In genomic region chr7:23456093-23456492, GRCh38 we compare ENCODE assay signal across 17 cellular contexts. TPM values are rescaled to one million over a fixed set of nuclear protein-coding genes. Genes with fewer than 3 reads are reported as not detected.
DNase-seq lines count a peak whose midpoint lies in the region; ATAC-seq and TF ChIP-seq lines count a peak whose summit lies in the region.
"Had no signal": no experiment of that assay in that cellular context is flagged by ENCODE, and none has a peak within 500 bp of the region (broad histone marks: within the 10 kb centered on the region; RNA-seq: fewer than 3 reads in every experiment).

No MANE protein-coding gene starts in this region.

- H3K9me3 Mint-ChIP-seq in GM23338 = no peaks in the 10 kb centered on the region
- no peaks in the 10 kb centered on the region for H3K9me3 Mint-ChIP-seq in endodermal cell
- H3K9me3 Mint-ChIP-seq: CD4-positive, alpha-beta T cell had no signal

- H3K27me3 ChIP-seq in GM23338 (ENCODE audit: insufficient read depth) = no peaks in the 10 kb centered on the region
- no peaks in the 10 kb centered on the region for H3K27me3 ChIP-seq in endodermal cell (ENCODE audit: control insufficient read depth, insufficient read depth, low read length, poor library complexity, severe bottlenecking)
- peaks cover 6% of the 10 kb centered on the region for H3K27me3 ChIP-seq in osteoblast (ENCODE audit: insufficient read depth, low read length)

- H3F3A ChIP-seq in GM23338 (replicated peaks; ENCODE audit: low read depth) = peaks cover 2% of the 10 kb centered on the region; the same call in 1 of the 2 replicates

- H3K4me3 Mint-ChIP-seq in GM23338 (peak overlapping the region; percentile 6; the same call in 1 of the 3 replicates), endodermal cell (no peak overlapping the region)
- H3K4me3 Mint-ChIP-seq: B cell; CD4-positive, alpha-beta T cell had no signal

- DNase-seq in GM23338 (ENCODE audit: low spot score) (no peak), endodermal cell (no peak), osteoblast (ENCODE audit: insufficient read length, low spot score, missing footprints) (peak; percentile 25), DMS 273 treated with DMSO at 0.1 percent for 48 hours (lab: John Stamatoyannopoulos, UW) (no peak)
- DNase-seq in Jurkat, Clone E6-1 (ENCODE audit: low read depth, low spot score) = peak; percentile 55
- no peak for DNase-seq in stimulated activated CD4-positive, alpha-beta T cell treated with anti-CD3 and anti-CD28 coated beads, Interleukin-15, amount 100 ng/mL, for 24 hours
- DNase-seq in stimulated activated CD4-positive, alpha-beta T cell treated with anti-CD3 and anti-CD28 coated beads, Interleukin-2, amount 100 ng/mL, for 48 hours = no peak
- DNase-seq: ACHN; C1 segment of cervical spinal cord; Calu3; CD4-positive, alpha-beta T cell; DMS79; EL; GDM1; KBM-7 had no signal

- H2AFZ ChIP-seq in GM23338 = no peak overlapping the region
- no peak overlapping the region for H2AFZ ChIP-seq in osteoblast (ENCODE audit: low read length)

- ATAC-seq in GM23338 = no peak
- no peak for ATAC-seq in HG03196 (IDR thresholded peaks at IDR 0.05; ENCODE audit: unreplicated experiment)

- H3K9me3 ChIP-seq in endodermal cell (ENCODE audit: control insufficient read depth, low read length) (no peaks in the 10 kb centered on the region), osteoblast (ENCODE audit: low read depth, low read length) (no peaks in the 10 kb centered on the region)

- H3K9me2 ChIP-seq in GM23338 (ENCODE audit: insufficient read depth) = no peaks in the 10 kb centered on the region

- H3K36me3 ChIP-seq in GM23338 (ENCODE audit: insufficient read depth) (no peaks in the 10 kb centered on the region), endodermal cell (ENCODE audit: control insufficient read depth, insufficient read depth, low read length) (peaks cover 53% of the 10 kb centered on the region), osteoblast (ENCODE audit: insufficient read depth, low read length) (no peaks in the 10 kb centered on the region)

- H3K4me1 ChIP-seq in GM23338 (ENCODE audit: insufficient read depth) (peaks cover 53% of the 10 kb centered on the region), endodermal cell (ENCODE audit: control insufficient read depth, insufficient read depth, low read length) (no peaks in the 10 kb centered on the region), osteoblast (ENCODE audit: insufficient read depth, low read length) (no peaks in the 10 kb centered on the region)

- H3K4me3 ChIP-seq in GM23338 (peak overlapping the region; percentile 14), endodermal cell (ENCODE audit: low read length) (no peak overlapping the region), osteoblast (ENCODE audit: insufficient read depth, low read length) (no peak overlapping the region)
- H3K4me3 ChIP-seq in Jurkat, Clone E6-1 (ENCODE audit: low read length) = no peak overlapping the region

- no peak for TF ChIP-seq CTCF in GM23338 (conservative IDR thresholded peaks at IDR 0.05; ENCODE audit: low read depth in 2 of 2)
- TF ChIP-seq CTCF in endodermal cell (conservative IDR thresholded peaks at IDR 0.05) = no peak
- TF ChIP-seq CTCF in osteoblast (IDR thresholded peaks at IDR 0.05; ENCODE audit: extremely low read depth, low read depth, low read length) = no peak

- H3K27ac Mint-ChIP-seq in GM23338 = no peak overlapping the region
- peak overlapping the region; percentile 54 for H3K27ac Mint-ChIP-seq in endodermal cell
- H3K27ac Mint-ChIP-seq: B cell; CD4-positive, alpha-beta T cell had no signal

- peaks cover 11% of the 10 kb centered on the region for H3K27me3 Mint-ChIP-seq in GM23338 (ENCODE audit: insufficient read depth, low read depth, poor library complexity)
- no peaks in the 10 kb centered on the region for H3K27me3 Mint-ChIP-seq in endodermal cell (ENCODE audit: insufficient read depth)

- H3K4me2 ChIP-seq in GM23338 (peak overlapping the region; percentile 63), osteoblast (ENCODE audit: insufficient read depth, low read length) (no peak overlapping the region)

- peaks cover 98% of the 10 kb centered on the region for H4K20me1 ChIP-seq in GM23338 (replicated peaks; ENCODE audit: insufficient read depth)
- H4K20me1 ChIP-seq in osteoblast (ENCODE audit: insufficient read depth, low read length) = no peaks in the 10 kb centered on the region

- WGBS in endodermal cell (ENCODE audit: insufficient coverage in 1 of 2, insufficient read length in 1 of 2), 2 experiments = 88 to 100% methylated on average over 1 to 3 of the region's 3 CpGs

- H3K9ac ChIP-seq in endodermal cell (ENCODE audit: extremely low read depth, low read length, poor library complexity, severe bottlenecking) = no peak overlapping the region

- H3K4me1 Mint-ChIP-seq in GM23338 (peaks cover 59% of the 10 kb centered on the region), endodermal cell (peaks cover 29% of the 10 kb centered on the region)
- H3K4me1 Mint-ChIP-seq: B cell had no signal

- peak overlapping the region; percentile 26 for H3K27ac ChIP-seq in GM23338 (ENCODE audit: low read depth)
- H3K27ac ChIP-seq in endodermal cell (ENCODE audit: low read depth, low read length) = no peak overlapping the region
- H3K27ac ChIP-seq in osteoblast (ENCODE audit: low read depth, low read length) = no peak overlapping the region

- H3K36me3 Mint-ChIP-seq in GM23338 (ENCODE audit: low read depth) (peaks cover 70% of the 10 kb centered on the region), endodermal cell (ENCODE audit: low read depth) (peaks cover 40% of the 10 kb centered on the region)

- peaks cover 100% of the 10 kb centered on the region for H3K79me2 ChIP-seq in GM23338 (replicated peaks; ENCODE audit: insufficient read depth)
- peaks cover 65% of the 10 kb centered on the region for H3K79me2 ChIP-seq in osteoblast (ENCODE audit: insufficient read depth, low read length)

TF ChIP-seq in GM23338, 12 proteins besides CTCF, POLR2A, EP300 and RAD21 (continues in another document):
- no peak for TF ChIP-seq STAT1 (IDR thresholded peaks at IDR 0.05; ENCODE audit: unreplicated experiment)
- TF ChIP-seq REST (IDR thresholded peaks at IDR 0.05; ENCODE audit: unreplicated experiment) = no peak
- TF ChIP-seq ZNF114 (CRISPR knock-in tag; IDR thresholded peaks at IDR 0.05) = no peak
- TF ChIP-seq ETS1 (IDR thresholded peaks at IDR 0.05) = no peak

RNA-seq across cellular contexts. Expression of gene IGF2BP3, which starts 14.2 kb away (rescaled TPM):
- total RNA-seq in GM23338 (2014; rRNA removed; shearing (Covaris generic)) = 183 and 209 TPM in 2 replicates
- polyA plus RNA-seq in GM23338 (2016; fragmentation: Nextera tagmentation; extraction: Ambion mirVana) = 47.1 and 52.0 TPM in 2 replicates
- 41.1 TPM for polyA plus RNA-seq in Jurkat, Clone E6-1 (2012; ENCODE audit: insufficient read depth, insufficient read length)
- 100 to 1,000 TPM; 114 to 123 TPM for total RNA-seq in endodermal cell
- polyA plus RNA-seq in endodermal cell (2013, experiment 1 of 2) = 96.3 TPM
- 93.1 TPM for polyA plus RNA-seq in endodermal cell (2013, experiment 2 of 2)
- total RNA-seq in osteoblast = 2.5 and 2.7 TPM in 2 replicates
- total RNA-seq: CD4-positive, alpha-beta T cell had no signal

Comparison
In these comparisons a context has a peak if more than half of its experiments do, and no peak if none do; other contexts are left out.
1. DNase-seq: peak in Jurkat, Clone E6-1 (single experiment) and osteoblast (single experiment); none in GM23338 (single experiment), endodermal cell (single experiment), stimulated activated CD4-positive, alpha-beta T cell treated with anti-CD3 and anti-CD28 coated beads, Interleukin-15, amount 100 ng/mL, for 24 hours (single experiment), stimulated activated CD4-positive, alpha-beta T cell treated with anti-CD3 and anti-CD28 coated beads, Interleukin-2, amount 100 ng/mL, for 48 hours (0 of 2) and DMS 273 treated with DMSO at 0.1 percent for 48 hours (single experiment).
2. RNA of gene IGF2BP3, which starts 14.2 kb away (total RNA-seq): 183 to 209 TPM in GM23338 and 114 to 123 TPM in endodermal cell; 2.5 to 2.7 TPM in osteoblast; every median in the first group is over 10 times any median in the second.